Comparison of ENCODE assay signal across 19 cellular contexts in the genomic region with DNA sequence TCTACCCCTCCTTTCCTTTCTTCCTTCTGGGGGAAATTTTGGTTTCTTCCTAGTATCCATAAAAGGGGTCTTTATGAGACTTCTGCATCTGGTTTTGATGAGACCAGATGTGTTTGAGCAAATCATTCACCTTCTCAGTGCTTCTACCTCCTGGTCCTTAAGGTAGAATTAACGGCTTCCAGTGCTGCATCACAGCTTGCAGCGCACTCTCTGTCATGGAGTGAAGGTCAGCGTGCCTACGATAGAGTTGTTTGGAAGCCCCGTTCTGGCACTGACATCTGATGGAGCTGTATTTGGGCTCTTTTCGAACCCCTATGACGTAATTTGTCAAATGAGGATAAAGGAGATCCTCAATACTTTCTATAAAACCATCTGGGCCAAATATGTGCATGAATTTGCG.
DNase-seq lines count a peak whose midpoint lies in the region; ATAC-seq, FAIRE-seq and TF ChIP-seq lines count a peak whose summit lies in the region.
"Had no signal": no experiment of that assay in that cellular context is flagged by ENCODE, and none has a peak within 500 bp of the region (broad histone marks: within the 10 kb centered on the region; RNA-seq: fewer than 3 reads in every experiment).

No MANE protein-coding gene starts in this region.

- H3K27me3 ChIP-seq in endodermal cell (ENCODE audit: control insufficient read depth, insufficient read depth, low read length, poor library complexity, severe bottlenecking) = no peaks in the 10 kb centered on the region
- H3K27me3 ChIP-seq in liver (ENCODE audit: control insufficient read depth in 4 of 4, insufficient read depth in 4 of 4, low read length in 3 of 4) = no peaks in the 10 kb centered on the region
- H3K27me3 ChIP-seq in pancreas = no peaks in the 10 kb centered on the region

- TF ChIP-seq CTCF in endodermal cell (conservative IDR thresholded peaks at IDR 0.05) (no peak), liver (IDR thresholded peaks at IDR 0.05; ENCODE audit: low read depth, low read length, missing input control) (no peak), pancreas (IDR thresholded peaks at IDR 0.05) (no peak), glutamatergic neuron (IDR thresholded peaks at IDR 0.05; ENCODE audit: partially characterized antibody, unreplicated experiment) (no peak)

- ATAC-seq in pancreas (peak; percentile 27 to 53 (median 44)), GM19455 (IDR thresholded peaks at IDR 0.05; ENCODE audit: unreplicated experiment) (no peak)

- no peaks in the 10 kb centered on the region for H3K36me3 ChIP-seq in endodermal cell (ENCODE audit: control insufficient read depth, insufficient read depth, low read length)
- H3K36me3 ChIP-seq in liver (ENCODE audit: control insufficient read depth in 4 of 4, insufficient read depth in 3 of 4, low read depth in 1 of 4, low read length in 3 of 4) = no peaks in the 10 kb centered on the region
- H3K36me3 ChIP-seq in pancreas = no peaks in the 10 kb centered on the region

- peak overlapping the region; percentile 35 for H3K4me3 ChIP-seq in endodermal cell (ENCODE audit: low read length)
- no peak overlapping the region for H3K4me3 ChIP-seq in liver (ENCODE audit: low read depth in 1 of 3, low read length in 3 of 3)
- H3K4me3 ChIP-seq in pancreas = no peak overlapping the region
- H3K4me3 ChIP-seq: GM23248 had no signal

- no peaks in the 10 kb centered on the region for H3K36me3 Mint-ChIP-seq in endodermal cell (ENCODE audit: low read depth)
- no peaks in the 10 kb centered on the region for H3K36me3 Mint-ChIP-seq in glutamatergic neuron (ENCODE audit: unreplicated experiment)
- H3K36me3 Mint-ChIP-seq: CD4-positive, alpha-beta memory T cell had no signal

- H3K27me3 Mint-ChIP-seq in endodermal cell (ENCODE audit: insufficient read depth) (peaks cover 3% of the 10 kb centered on the region), glutamatergic neuron (ENCODE audit: unreplicated experiment) (no peaks in the 10 kb centered on the region)
- H3K27me3 Mint-ChIP-seq: CD4-positive, alpha-beta memory T cell had no signal

- H3K9me3 Mint-ChIP-seq in endodermal cell = no peaks in the 10 kb centered on the region
- H3K9me3 Mint-ChIP-seq in glutamatergic neuron (ENCODE audit: unreplicated experiment) = peaks cover 1% of the 10 kb centered on the region

- intact Hi-C loops in pancreas (cut with DNase I) (no loop called here), cardiac septum (cut with DNase I) (no loop called here)

- H3K4me1 Mint-ChIP-seq in endodermal cell = peaks cover 20% of the 10 kb centered on the region
- peaks cover 5% of the 10 kb centered on the region for H3K4me1 Mint-ChIP-seq in glutamatergic neuron (ENCODE audit: low read depth, unreplicated experiment)
- H3K4me1 Mint-ChIP-seq: CD4-positive, alpha-beta memory T cell had no signal

- no peak for FAIRE-seq in pancreas (lab: Jason Lieb, UNC)
- FAIRE-seq: GM12891, GM18507, H1 had no signal

- TF ChIP-seq RAD21 in liver (IDR thresholded peaks at IDR 0.05) = no peak

- H3K4me1 ChIP-seq in endodermal cell (ENCODE audit: control insufficient read depth, insufficient read depth, low read length) (peaks cover 4% of the 10 kb centered on the region), liver (ENCODE audit: control insufficient read depth in 4 of 4, insufficient read depth in 4 of 4, low read length in 3 of 4) (peaks cover 4 to 31% (median 29%) of the 10 kb centered on the region in 4 donors), pancreas (peaks cover 7 to 9% (median 8%) of the 10 kb centered on the region in 3 donors)

- no peak overlapping the region for H3K27ac ChIP-seq in endodermal cell (ENCODE audit: low read depth, low read length)
- H3K27ac ChIP-seq in liver (ENCODE audit: low read depth in 1 of 2, low read length in 2 of 2) = peak overlapping the region; percentile 17 to 78
- no peak overlapping the region for H3K27ac ChIP-seq in pancreas
- H3K27ac ChIP-seq: GM23248 had no signal

- WGBS in endodermal cell (ENCODE audit: insufficient coverage in 1 of 2, insufficient read length in 1 of 2), 2 experiments = 79 to 81% methylated on average over 6 to 8 of the region's 8 CpGs
- 45% methylated on average over 8 of the region's 8 CpGs for WGBS in liver
- WGBS in pancreas, 2 donors = 29 to 36% methylated on average over 8 of the region's 8 CpGs

- DNase-seq in endodermal cell = no peak
- no peak for DNase-seq in pancreas
- DNase-seq in glutamatergic neuron = no peak
- DNase-seq in cardiac septum (ENCODE audit: low spot score) = no peak
- DNase-seq in amygdala (lab: John Stamatoyannopoulos, UW) = no peak
- DNase-seq: C1 segment of cervical spinal cord; Calu3; CD4-positive, alpha-beta memory T cell; COR-L47; DMS79 treated with DMSO at 0.1 percent for 48 hours; GF-D8; GM23248; H7; HCEC 1CT had no signal

- no peak overlapping the region for H3K9ac ChIP-seq in endodermal cell (ENCODE audit: extremely low read depth, low read length, poor library complexity, severe bottlenecking)
- no peak overlapping the region for H3K9ac ChIP-seq in liver (ENCODE audit: low read depth in 1 of 2, low read length in 2 of 2)
- H3K9ac ChIP-seq: GM23248 had no signal

- peaks cover 5% of the 10 kb centered on the region for H3K9me3 ChIP-seq in endodermal cell (ENCODE audit: control insufficient read depth, low read length)
- H3K9me3 ChIP-seq in liver (ENCODE audit: control insufficient read depth in 4 of 4, low read length in 3 of 4) = no peaks in the 10 kb centered on the region
- no peaks in the 10 kb centered on the region for H3K9me3 ChIP-seq in pancreas

- H3K27ac Mint-ChIP-seq in endodermal cell = no peak overlapping the region
- no peak overlapping the region for H3K27ac Mint-ChIP-seq in glutamatergic neuron (ENCODE audit: unreplicated experiment)
- H3K27ac Mint-ChIP-seq: CD4-positive, alpha-beta memory T cell had no signal

- H3K4me3 Mint-ChIP-seq in endodermal cell = no peak overlapping the region
- no peak overlapping the region for H3K4me3 Mint-ChIP-seq in glutamatergic neuron (ENCODE audit: unreplicated experiment)
- H3K4me3 Mint-ChIP-seq: CD4-positive, alpha-beta memory T cell had no signal

TF ChIP-seq in liver, 16 proteins besides CTCF, POLR2A, EP300 and RAD21:
- TF ChIP-seq JUND (IDR thresholded peaks at IDR 0.05) = no peak
- no peak for TF ChIP-seq TAF1 (conservative IDR thresholded peaks at IDR 0.05)
- TF ChIP-seq, protein P1, sequence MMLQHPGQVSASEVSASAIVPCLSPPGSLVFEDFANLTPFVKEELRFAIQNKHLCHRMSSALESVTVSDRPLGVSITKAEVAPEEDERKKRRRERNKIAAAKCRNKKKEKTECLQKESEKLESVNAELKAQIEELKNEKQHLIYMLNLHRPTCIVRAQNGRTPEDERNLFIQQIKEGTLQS (IDR thresholded peaks at IDR 0.05) = no peak
- TF ChIP-seq, protein P2, sequence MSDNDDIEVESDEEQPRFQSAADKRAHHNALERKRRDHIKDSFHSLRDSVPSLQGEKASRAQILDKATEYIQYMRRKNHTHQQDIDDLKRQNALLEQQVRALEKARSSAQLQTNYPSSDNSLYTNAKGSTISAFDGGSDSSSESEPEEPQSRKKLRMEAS (IDR thresholded peaks at IDR 0.05) = no peak
- TF ChIP-seq FOXA1 (IDR thresholded peaks at IDR 0.05) = no peak

Comparison
In these comparisons a context has a peak if more than half of its experiments do, and no peak if none do; other contexts are left out.
1. H3K27ac ChIP-seq: peak in liver (2 of 2); none in endodermal cell (single experiment) and pancreas (0 of 4).